In genomic region chr5:35863159-35863558, GRCh38 we compare ENCODE assay signal across 14 cellular contexts. TPM values are rescaled to one million over a fixed set of nuclear protein-coding genes. Genes with fewer than 3 reads are reported as not detected.
A peak's percentile ranks its signal among the peaks of the same experiment; 100 is the strongest.
DNase-seq lines count a peak whose midpoint lies in the region; ATAC-seq, FAIRE-seq and TF ChIP-seq lines count a peak whose summit lies in the region.
"Had no signal": no experiment of that assay in that cellular context is flagged by ENCODE, and none has a peak within 500 bp of the region (broad histone marks: within the 10 kb centered on the region; RNA-seq: fewer than 3 reads in every experiment).

No MANE protein-coding gene starts in this region.

- H3K4me3 Mint-ChIP-seq in CD4-positive, alpha-beta T cell, result peak overlapping the region; percentile 93

- POLR2A ChIA-PET in CD4-positive, alpha-beta T cell (lab: Charles Lee), result interaction anchor here (0.9 to 15.7 kb wide), 9 partner anchors 9 to 82 kb away, joined by 3 to 576 read pairs (median 29); no protein-coding TSS in a partner anchor

- ATAC-seq in CD4-positive, alpha-beta T cell (ENCODE audit: poor library complexity), result no peak
- ATAC-seq in GM19351 (IDR thresholded peaks at IDR 0.05; ENCODE audit: unreplicated experiment) (peak; percentile 77), left ventricle myocardium superior (no peak)
- ATAC-seq: pancreas had no signal

- peaks cover 98% of the 10 kb centered on the region for H3K36me3 Mint-ChIP-seq in CD4-positive, alpha-beta T cell (ENCODE audit: low read depth)

- DNase-seq in CD4-positive, alpha-beta T cell, result no peak
- DNase-seq in NOMO-1 treated with DMSO at 0.1 percent for 48 hours (lab: John Stamatoyannopoulos, UW; ENCODE audit: unreplicated experiment) (peak; percentile 61), bronchial epithelial cell (ENCODE audit: low read depth) (peak; percentile 36), globus pallidus (ENCODE audit: low spot score) (no peak), MM.1S (no peak), left ventricle myocardium superior (no peak), cardiac septum (ENCODE audit: low spot score) (no peak)
- DNase-seq: Calu3, dermis blood vessel endothelial cell, head of caudate nucleus, NCI-H446, pancreas, SW 1271 had no signal

- no peaks in the 10 kb centered on the region for H3K27me3 ChIP-seq in CD4-positive, alpha-beta T cell (ENCODE audit: control insufficient read depth, insufficient read depth, low read length)
- no peaks in the 10 kb centered on the region for H3K27me3 ChIP-seq in bronchial epithelial cell (ENCODE audit: control insufficient read depth, insufficient read depth, low read length)
- no peaks in the 10 kb centered on the region for H3K27me3 ChIP-seq in MM.1S (replicated peaks; ENCODE audit: insufficient read depth, low read length)
- H3K27me3 ChIP-seq: pancreas had no signal

- H3K4me1 Mint-ChIP-seq in CD4-positive, alpha-beta T cell (ENCODE audit: low read depth), result peaks cover 83% of the 10 kb centered on the region

- no peak overlapping the region for H3K4me3 ChIP-seq in bronchial epithelial cell (ENCODE audit: low read depth, low read length)
- H3K4me3 ChIP-seq in MM.1S (ENCODE audit: low read length), result no peak overlapping the region
- H3K4me3 ChIP-seq: pancreas had no signal

- H3K9me3 Mint-ChIP-seq in CD4-positive, alpha-beta T cell, result peaks cover 3% of the 10 kb centered on the region

- H3K36me3 ChIP-seq in bronchial epithelial cell (ENCODE audit: control insufficient read depth, insufficient read depth, low read length) (no peaks in the 10 kb centered on the region), MM.1S (replicated peaks; ENCODE audit: insufficient read depth, low read length) (no peaks in the 10 kb centered on the region)
- H3K36me3 ChIP-seq: pancreas had no signal

- H3K79me2 ChIP-seq in MM.1S (ENCODE audit: low read length), result no peaks in the 10 kb centered on the region

- H3K9me3 ChIP-seq in CD4-positive, alpha-beta T cell (ENCODE audit: control insufficient read depth, low read length), result no peaks in the 10 kb centered on the region
- no peaks in the 10 kb centered on the region for H3K9me3 ChIP-seq in MM.1S (replicated peaks; ENCODE audit: insufficient read depth, low read length)
- H3K9me3 ChIP-seq: pancreas had no signal

- peak overlapping the region; percentile 99 for H3K27ac Mint-ChIP-seq in CD4-positive, alpha-beta T cell

- intact Hi-C loops in CD4-positive, alpha-beta T cell (cut with DNase I, micrococcal nuclease), result loop anchor here in 1 of 2 experiments (5.0 kb wide), 1 partner anchor 206 kb away; no protein-coding TSS in a partner anchor
- intact Hi-C loops in left ventricle myocardium superior (cut with micrococcal nuclease) (no loop called here), cardiac septum (cut with DNase I) (no loop called here)

- no peaks in the 10 kb centered on the region for H4K20me1 ChIP-seq in MM.1S (ENCODE audit: insufficient read depth, low read length)

- H2AFZ ChIP-seq in MM.1S (ENCODE audit: low read length), result no peak overlapping the region

- H3F3A ChIP-seq in MM.1S (ENCODE audit: insufficient read depth, low read length), result no peaks in the 10 kb centered on the region

- H3K9me2 ChIP-seq in MM.1S (replicated peaks; ENCODE audit: insufficient read depth, low read length), result no peaks in the 10 kb centered on the region

- FAIRE-seq in bronchial epithelial cell (lab: Jason Lieb, UNC), result no peak
- FAIRE-seq: pancreas had no signal

- no peaks in the 10 kb centered on the region for H3K27me3 Mint-ChIP-seq in CD4-positive, alpha-beta T cell

- H3K4me1 ChIP-seq in MM.1S (ENCODE audit: low read length), result no peaks in the 10 kb centered on the region
- H3K4me1 ChIP-seq: pancreas had no signal

- no peak for TF ChIP-seq CTCF in CD4-positive, alpha-beta T cell (IDR thresholded peaks at IDR 0.05)
- TF ChIP-seq CTCF in bronchial epithelial cell (IDR thresholded peaks at IDR 0.05; ENCODE audit: insufficient read depth, low read length, severe bottlenecking) (no peak), MM.1S (IDR thresholded peaks at IDR 0.05; ENCODE audit: low read length) (no peak)

- CTCF ChIA-PET in CD4-positive, alpha-beta T cell (lab: Charles Lee), result interaction anchor here (0.8 to 3.8 kb wide), 6 partner anchors 9 to 246 kb away, joined by 3 to 19 read pairs (median 4); no protein-coding TSS in a partner anchor

- peak overlapping the region; percentile 43 for H3K27ac ChIP-seq in CD4-positive, alpha-beta T cell (ENCODE audit: low read depth, low read length)
- no peak overlapping the region for H3K27ac ChIP-seq in MM.1S (ENCODE audit: low read length)
- H3K27ac ChIP-seq: pancreas had no signal

- no peak overlapping the region for H3K9ac ChIP-seq in MM.1S (ENCODE audit: low read length)

- no peak overlapping the region for H3K4me2 ChIP-seq in MM.1S (ENCODE audit: low read depth, low read length)

RNA-seq across cellular contexts. Expression of gene IL7R, which starts 6.5 kb away (rescaled TPM):
- 100 to 1,000 TPM; 623 to 638 TPM for total RNA-seq in CD4-positive, alpha-beta T cell
- 0.26 TPM in 1 of 2 replicates, not detected in the other for total RNA-seq in bronchial epithelial cell
- 1.5 TPM for total RNA-seq in left ventricle myocardium superior
- 0.92 TPM for total RNA-seq in cardiac septum

Comparison
In these comparisons a context has a peak if more than half of its experiments do, and no peak if none do; other contexts are left out.
1. DNase-seq: peak in NOMO-1 treated with DMSO at 0.1 percent for 48 hours (single experiment) and bronchial epithelial cell (single experiment); none in CD4-positive, alpha-beta T cell (0 of 10), globus pallidus (single experiment), MM.1S (single experiment), left ventricle myocardium superior (single experiment) and cardiac septum (single experiment).
2. RNA of gene IL7R, which starts 6.5 kb away (total RNA-seq): 623 to 638 TPM in CD4-positive, alpha-beta T cell; 1.5 TPM in left ventricle myocardium superior (single experiment), 0.92 TPM in cardiac septum (single experiment) and 0.26 TPM in bronchial epithelial cell; every median in the first group is over 100 times any median in the second.